ENCODE assay signal across 12 cellular contexts in genomic region chr2:138137949-138138348, GRCh38.
DNase-seq lines count a peak whose midpoint lies in the region; ATAC-seq and TF ChIP-seq lines count a peak whose summit lies in the region.
"Had no signal": no experiment of that assay in that cellular context is flagged by ENCODE, and none has a peak within 500 bp of the region (broad histone marks: within the 10 kb centered on the region; RNA-seq: fewer than 3 reads in every experiment).

No MANE protein-coding gene starts in this region.

- DNase-seq in OCI-M1 (lab: John Stamatoyannopoulos, UW), result peak; percentile 40
- peak; percentile 18 for DNase-seq in epithelial cell of esophagus (ENCODE audit: low read depth)
- DNase-seq in left colon, result no peak
- no peak for DNase-seq in stimulated activated CD4-positive, alpha-beta T cell treated with anti-CD3 and anti-CD28 coated beads, Interleukin-15, amount 100 ng/mL, for 24 hours
- no peak for DNase-seq in G401 (ENCODE audit: low spot score)
- DNase-seq: CD8-positive, alpha-beta memory T cell; DMS53; GM23248 had no signal

- ATAC-seq in left colon (peak; percentile 36), GM19452 (IDR thresholded peaks at IDR 0.05; ENCODE audit: unreplicated experiment) (no peak), HG03439 (IDR thresholded peaks at IDR 0.05; ENCODE audit: unreplicated experiment) (no peak)
- ATAC-seq: A549, HCT116 had no signal

- in situ Hi-C loops in G401 (cut with HindIII; ENCODE audit: low sequenced_read_pairs), result no loop called here

- intact Hi-C loops in left colon (cut with DNase I, micrococcal nuclease), result no loop called here

- no peak for TF ChIP-seq CTCF in epithelial cell of esophagus (IDR thresholded peaks at IDR 0.05; ENCODE audit: insufficient read depth, low read depth, low read length, missing control alignments)

- no peak overlapping the region for H3K4me3 ChIP-seq in epithelial cell of esophagus (ENCODE audit: low read length)
- H3K4me3 ChIP-seq: A549, GM23248 had no signal

Comparison
In these comparisons a context has a peak if more than half of its experiments do, and no peak if none do; other contexts are left out.
1. DNase-seq: peak in OCI-M1 (single experiment) and epithelial cell of esophagus (single experiment); none in left colon (0 of 2), stimulated activated CD4-positive, alpha-beta T cell treated with anti-CD3 and anti-CD28 coated beads, Interleukin-15, amount 100 ng/mL, for 24 hours (single experiment) and G401 (single experiment).